Comparison of ENCODE assay signal across 2 cellular contexts in genomic region chr15:58755956-58756355, GRCh38.
TF ChIP-seq lines count a peak whose summit lies in the region.

No MANE protein-coding gene starts in this region.

TF ChIP-seq in Ishikawa, 13 proteins besides CTCF, POLR2A, EP300 and RAD21:
- no peak for TF ChIP-seq TEAD4 (IDR thresholded peaks at IDR 0.05)
- TF ChIP-seq YY1 (IDR thresholded peaks at IDR 0.05; ENCODE audit: low read depth), result no peak
- TF ChIP-seq CEBPB (IDR thresholded peaks at IDR 0.05), result no peak
- peak; percentile 94 for TF ChIP-seq NFIC (IDR thresholded peaks at IDR 0.05)

TF ChIP-seq in K562, 482 proteins besides CTCF, POLR2A, EP300 and RAD21:
- TF ChIP-seq NFIC (IDR thresholded peaks at IDR 0.05), result peak; percentile 100
- TF ChIP-seq ZC3H11A (IDR thresholded peaks at IDR 0.05; ENCODE audit: low read depth, low read length), result no peak
- peak; percentile 96 for TF ChIP-seq SMAD1 (IDR thresholded peaks at IDR 0.05; ENCODE audit: low read depth, low read length, partially characterized antibody)
- no peak for TF ChIP-seq ZBTB33 (CRISPR knock-in tag; IDR thresholded peaks at IDR 0.05)
- TF ChIP-seq CREB3L1 (IDR thresholded peaks at IDR 0.05; ENCODE audit: borderline replicate concordance, low read depth), result no peak
- peak; percentile 99 for TF ChIP-seq NFIX (CRISPR knock-in tag; IDR thresholded peaks at IDR 0.05; ENCODE audit: low read depth)
- no peak for TF ChIP-seq SRSF3 (IDR thresholded peaks at IDR 0.05; ENCODE audit: insufficient read depth, low read length)
